In genomic region chr7:140525741-140526140, GRCh38 we compare ENCODE assay signal across 11 cellular contexts. TPM values are rescaled to one million over a fixed set of nuclear protein-coding genes. Genes with fewer than 3 reads are reported as not detected.
DNase-seq lines count a peak whose midpoint lies in the region; ATAC-seq, FAIRE-seq and TF ChIP-seq lines count a peak whose summit lies in the region.
"Had no signal": no experiment of that assay in that cellular context is flagged by ENCODE, and none has a peak within 500 bp of the region (broad histone marks: within the 10 kb centered on the region; RNA-seq: fewer than 3 reads in every experiment).

No MANE protein-coding gene starts in this region.

- no peaks in the 10 kb centered on the region for H3K79me2 ChIP-seq in GM23248 (ENCODE audit: insufficient read depth)

- CTCF ChIA-PET in MCF 10A (lab: Yijun Ruan, JAX), result interaction anchor here (0.6 to 2.3 kb wide), 8 partner anchors 8 to 172 kb away, joined by 3 to 21 read pairs (median 3); no protein-coding TSS in a partner anchor

- H3K9me3 Mint-ChIP-seq in MCF 10A (ENCODE audit: unreplicated experiment), result no peaks in the 10 kb centered on the region
- H3K9me3 Mint-ChIP-seq: memory B cell had no signal

- FAIRE-seq in H54 (lab: Jason Lieb, UNC), result no peak
- FAIRE-seq: HTR-8/SVneo had no signal

- H3K27ac ChIP-seq in GM23248, result no peak overlapping the region
- H3K27ac ChIP-seq in Peyer's patch, result no peak overlapping the region
- H3K27ac ChIP-seq in caudate nucleus (ENCODE audit: low read depth, low read length), result no peak overlapping the region
- H3K27ac ChIP-seq: vagina had no signal

- no peaks in the 10 kb centered on the region for H3K36me3 Mint-ChIP-seq in MCF 10A (ENCODE audit: insufficient read depth, unreplicated experiment)
- H3K36me3 Mint-ChIP-seq: memory B cell had no signal

- intact Hi-C loops in MCF 10A (cut with micrococcal nuclease), result no loop called here

- no peak overlapping the region for H2AFZ ChIP-seq in GM23248

- ATAC-seq in HG02623 (IDR thresholded peaks at IDR 0.05; ENCODE audit: unreplicated experiment), result no peak

- no peak overlapping the region for H3K4me2 ChIP-seq in GM23248 (ENCODE audit: unreplicated experiment)

- POLR2A ChIA-PET in MCF 10A (lab: Yijun Ruan, JAX), result interaction anchor here (0.8 to 1.1 kb wide), 3 partner anchors 10 to 48 kb away, joined by 3 read pairs; no protein-coding TSS in a partner anchor

- no peaks in the 10 kb centered on the region for H3F3A ChIP-seq in GM23248 (ENCODE audit: insufficient read depth)

- no peak overlapping the region for H3K27ac Mint-ChIP-seq in MCF 10A (ENCODE audit: low read depth, unreplicated experiment)
- H3K27ac Mint-ChIP-seq: memory B cell had no signal

- H3K36me3 ChIP-seq in GM23248 (ENCODE audit: low read depth) (no peaks in the 10 kb centered on the region), Peyer's patch (no peaks in the 10 kb centered on the region)

- no peaks in the 10 kb centered on the region for H3K27me3 ChIP-seq in GM23248 (replicated peaks; ENCODE audit: insufficient read depth)
- H3K27me3 ChIP-seq in Peyer's patch, result no peaks in the 10 kb centered on the region
- H3K27me3 ChIP-seq: vagina had no signal

- no peaks in the 10 kb centered on the region for H3K9me2 ChIP-seq in GM23248 (ENCODE audit: insufficient read depth)

- DNase-seq in GM23248 (peak; percentile 60), Peyer's patch (peak in 2 of 3 donors; percentile 56 to 66), MCF 10A (ENCODE audit: unreplicated experiment) (peak; percentile 84), H54 (ENCODE audit: insufficient read length, low spot score) (no peak), caudate nucleus (lab: John Stamatoyannopoulos, UW) (no peak)
- DNase-seq in stimulated activated CD4-positive, alpha-beta T cell treated with anti-CD3 and anti-CD28 coated beads, Interleukin-12 subunit alpha, Interleukin-12 subunit beta, amount 100 ng/mL, for 48 hours (ENCODE audit: low read depth in 2 of 3, low spot score in 1 of 3), result peak in 2 of 3 donors; percentile 15 to 17
- DNase-seq: NCI-H748 treated with DMSO at 0.1 percent for 48 hours had no signal

- WGBS in GM23248 (ENCODE audit: low coverage in 1 of 2, low lambda C conversion rate in 2 of 2, missing lambda C conversion rate in 2 of 2), 2 experiments, result 40 to 46% methylated on average over 10 of the region's 10 CpGs

- peaks cover 8% of the 10 kb centered on the region for H3K4me1 Mint-ChIP-seq in MCF 10A (ENCODE audit: insufficient read depth, unreplicated experiment)

- TF ChIP-seq CTCF in Peyer's patch (IDR thresholded peaks at IDR 0.05) (no peak), MCF 10A (IDR thresholded peaks at IDR 0.05; ENCODE audit: unreplicated experiment) (no peak)

- BruUV-seq in MCF 10A (replicated peaks; lab: Mats Ljungman, UMichigan), result no TSS peak

- H3K9ac ChIP-seq in GM23248, result no peak overlapping the region

- H3K4me3 ChIP-seq in GM23248 (no peak overlapping the region), Peyer's patch (no peak overlapping the region)
- H3K4me3 ChIP-seq: vagina had no signal

- H4K20me1 ChIP-seq in GM23248 (ENCODE audit: insufficient read depth), result no peaks in the 10 kb centered on the region

- TF ChIP-seq POLR2A in Peyer's patch (IDR thresholded peaks at IDR 0.05) (no peak), H54 (IDR thresholded peaks at IDR 0.05; ENCODE audit: low read depth, low read length) (no peak)

- peaks cover 1% of the 10 kb centered on the region for H3K27me3 Mint-ChIP-seq in MCF 10A (ENCODE audit: insufficient read depth, unreplicated experiment)

- no peaks in the 10 kb centered on the region for H3K9me3 ChIP-seq in GM23248 (ENCODE audit: low read depth)
- H3K9me3 ChIP-seq in Peyer's patch, result no peaks in the 10 kb centered on the region
- H3K9me3 ChIP-seq: vagina had no signal

- no peak overlapping the region for H3K4me3 Mint-ChIP-seq in MCF 10A (ENCODE audit: unreplicated experiment)
- H3K4me3 Mint-ChIP-seq: memory B cell had no signal

- in situ Hi-C loops in GM23248 (cut with MboI), result loop anchor here (10.0 kb wide), 1 partner anchor 109 kb away; no protein-coding TSS in a partner anchor

- H3K4me1 ChIP-seq in GM23248 (ENCODE audit: insufficient read depth) (peaks cover 14% of the 10 kb centered on the region; the same call in 1 of the 2 replicates), Peyer's patch (peaks cover 0 to 12% (median 0%) of the 10 kb centered on the region in 4 donors)
- H3K4me1 ChIP-seq: vagina had no signal

RNA-seq across cellular contexts. Expression of gene MKRN1, which starts 46.4 kb away (rescaled TPM):
- 68.8 and 72.7 TPM in 2 replicates for total RNA-seq in GM23248 (2014; rRNA removed; shearing (Covaris generic))
- polyA plus RNA-seq in GM23248 (2016; fragmentation: Nextera tagmentation; extraction: Ambion mirVana), result 71.5 and 71.7 TPM in 2 replicates
- total RNA-seq in Peyer's patch (100 to 1,000 TPM; 100 to 194 (median 105) TPM), MCF 10A (2022) (59.8 and 65.5 TPM in 2 replicates)

Comparison
In these comparisons a context has a peak if more than half of its experiments do, and no peak if none do; other contexts are left out.
1. DNase-seq: peak in GM23248 (single experiment), Peyer's patch (2 of 3), MCF 10A (single experiment) and stimulated activated CD4-positive, alpha-beta T cell treated with anti-CD3 and anti-CD28 coated beads, Interleukin-12 subunit alpha, Interleukin-12 subunit beta, amount 100 ng/mL, for 48 hours (2 of 3); none in H54 (single experiment) and caudate nucleus (0 of 61).